In the genomic region with DNA sequence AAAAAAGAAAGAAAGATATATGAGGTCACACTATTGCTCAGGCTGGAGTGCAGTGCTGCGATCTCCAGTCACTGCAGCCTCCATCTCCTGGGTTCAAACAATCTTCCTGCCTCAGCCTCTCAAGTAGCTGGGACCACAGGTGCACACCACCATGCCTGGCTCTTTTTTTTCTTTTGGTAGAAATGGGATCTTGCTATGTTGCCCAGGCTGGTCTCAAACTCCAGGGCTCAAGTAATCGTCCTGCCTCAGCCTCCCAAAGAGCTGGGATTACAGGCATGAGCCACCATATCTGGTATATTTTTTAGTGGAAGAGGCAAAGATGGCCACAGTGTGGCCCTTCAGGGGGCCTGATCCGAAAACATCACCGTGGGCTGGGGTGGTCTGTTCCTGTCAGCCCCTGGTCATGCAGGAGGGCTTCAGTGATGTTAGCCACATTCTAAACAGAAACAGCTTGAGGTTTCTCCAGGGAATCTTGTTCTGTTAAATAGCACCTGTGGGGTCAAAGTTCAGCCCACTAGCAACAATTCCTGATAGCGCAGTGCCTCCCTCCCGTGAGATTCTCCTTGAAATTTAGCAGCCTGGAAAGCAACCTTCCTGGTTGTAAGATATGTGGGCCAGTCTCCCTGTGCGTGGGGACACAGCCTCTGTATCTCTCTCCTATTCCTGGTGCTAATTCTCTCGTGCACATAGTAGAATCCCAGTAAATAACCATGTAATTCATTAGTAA, we compare ENCODE assay signal across 14 cellular contexts.
"Had no signal": no experiment of that assay in that cellular context is flagged by ENCODE, and none has a peak within 500 bp of the region (broad histone marks: within the 10 kb centered on the region; RNA-seq: fewer than 3 reads in every experiment).

No MANE protein-coding gene starts in this region.

- H3K4me3 ChIP-seq: dorsolateral prefrontal cortex, tibial nerve had no signal

- H3K36me3 Mint-ChIP-seq: activated CD4-positive, alpha-beta memory T cell treated with anti-CD3 and anti-CD28 coated beads for 36 hours; activated naive CD8-positive, alpha-beta T cell; brain; stimulated activated naive B cell treated with anti-CD40 and anti-IgM and Interleukin-4, amounts not matched to agents 10 μg/mL and 1 μg/mL and 100 μg/mL, for 72 hours had no signal

- H3K4me1 Mint-ChIP-seq: brain had no signal

- H3K9me3 Mint-ChIP-seq: activated CD4-positive, alpha-beta memory T cell treated with anti-CD3 and anti-CD28 coated beads for 36 hours; activated T-cell treated with anti-CD3 and anti-CD28 coated beads, Interleukin-2, amount 50 U/mL, for 4 hours; stimulated activated naive B cell treated with anti-CD40 and anti-IgM and Interleukin-4, amounts not matched to agents 10 μg/mL and 1 μg/mL and 100 μg/mL, for 72 hours had no signal

- DNase-seq: activated CD4-positive, alpha-beta memory T cell treated with anti-CD3 and anti-CD28 coated beads for 36 hours; activated gamma-delta T cell treated with Interleukin-2 at 50 U/mL for 16 hours; activated T-cell treated with anti-CD3 and anti-CD28 coated beads, Interleukin-2, amount 50 U/mL, for 4 hours; amygdala; hippocampal formation; mesendoderm; stimulated activated CD4-positive, alpha-beta T cell treated with anti-CD3 and anti-CD28 coated beads, Interleukin-2, amount 100 ng/mL, for 48 hours; stimulated activated naive B cell treated with anti-CD40 and anti-IgM and Interleukin-4, amounts not matched to agents 10 μg/mL and 1 μg/mL and 100 μg/mL, for 72 hours had no signal

- H3K4me1 ChIP-seq: tibial nerve had no signal

- ATAC-seq: activated T-cell treated with anti-CD3 and anti-CD28 coated beads, Interleukin-2, amount 50 U/mL, for 4 hours; SK-N-SH treated with all-trans-retinoic acid at 6 μM for 48 hours; stimulated activated naive B cell treated with anti-CD40 and anti-IgM and Interleukin-4, amounts not matched to agents 10 μg/mL and 1 μg/mL and 100 μg/mL, for 72 hours had no signal

- H3K27ac Mint-ChIP-seq: activated CD4-positive, alpha-beta memory T cell treated with anti-CD3 and anti-CD28 coated beads for 36 hours; activated naive CD8-positive, alpha-beta T cell; stimulated activated naive B cell treated with anti-CD40 and anti-IgM and Interleukin-4, amounts not matched to agents 10 μg/mL and 1 μg/mL and 100 μg/mL, for 72 hours had no signal

- H3K9me3 ChIP-seq: tibial nerve had no signal

- H3K36me3 ChIP-seq: tibial nerve had no signal

- H3K4me3 Mint-ChIP-seq: activated CD4-positive, alpha-beta memory T cell treated with anti-CD3 and anti-CD28 coated beads for 36 hours; activated naive CD8-positive, alpha-beta T cell; activated T-cell treated with anti-CD3 and anti-CD28 coated beads, Interleukin-2, amount 50 U/mL, for 4 hours; brain had no signal

- H3K27me3 ChIP-seq: tibial nerve had no signal

- H3K27ac ChIP-seq: dorsolateral prefrontal cortex, tibial nerve, VCaP had no signal

- H3K27me3 Mint-ChIP-seq: activated CD4-positive, alpha-beta memory T cell treated with anti-CD3 and anti-CD28 coated beads for 36 hours; brain; stimulated activated naive B cell treated with anti-CD40 and anti-IgM and Interleukin-4, amounts not matched to agents 10 μg/mL and 1 μg/mL and 100 μg/mL, for 72 hours had no signal
